27 cellular contexts compared by ENCODE assay signal in genomic region chr4:154781983-154782293, GRCh38. TPM values are rescaled to one million over a fixed set of nuclear protein-coding genes. Genes with fewer than 3 reads are reported as not detected.
"Had no signal": no experiment of that assay in that cellular context is flagged by ENCODE, and none has a peak within 500 bp of the region (broad histone marks: within the 10 kb centered on the region; RNA-seq: fewer than 3 reads in every experiment).

No MANE protein-coding gene starts in this region.

- DNase-seq: activated CD4-positive, alpha-beta memory T cell treated with anti-CD3 and anti-CD28 coated beads for 36 hours; activated CD4-positive, alpha-beta T cell treated with anti-CD3 and anti-CD28 coated beads, Interleukin-2, amount 10 ng/mL, durations not matched to agents 24 days and 14 days; activated CD8-positive, alpha-beta memory T cell treated with anti-CD3 and anti-CD28 coated beads, Interleukin-2, amount 50 U/mL, for 4 hours; activated naive CD4-positive, alpha-beta T cell treated with anti-CD3 and anti-CD28 coated beads, Interleukin-2, amount 50 U/mL, for 16 hours; activated T-cell treated with anti-CD3 and anti-CD28 coated beads, Interleukin-2, amount 50 U/mL, for 1 hour; amygdala; caudate nucleus; heart left ventricle; hypothalamus; left ventricle myocardium inferior; stimulated activated CD4-positive, alpha-beta T cell treated with anti-CD3 and anti-CD28 coated beads, Interleukin-15, amount 100 ng/mL, for 24 hours; stimulated activated CD4-positive, alpha-beta T cell treated with anti-CD3 and anti-CD28 coated beads, Interleukin-2, amount 100 ng/mL, for 24 hours; stimulated activated naive B cell treated with anti-CD40 and anti-IgM and Interleukin-4, amounts not matched to agents 10 μg/mL and 1 μg/mL and 100 μg/mL, for 72 hours; stomach; T-helper 9 cell; tibial artery had no signal

- H3K4me1 Mint-ChIP-seq: activated CD4-positive, alpha-beta T cell treated with anti-CD3 and anti-CD28 coated beads, Interleukin-2, amount 10 ng/mL, durations not matched to agents 24 days and 14 days; nephron; stimulated activated naive B cell treated with anti-CD40 and anti-IgM and Interleukin-4, amounts not matched to agents 10 μg/mL and 1 μg/mL and 100 μg/mL, for 72 hours had no signal

- H3K27ac ChIP-seq: heart left ventricle, left ventricle myocardium inferior, pancreas, prostate gland, stomach, tibial artery, VCaP had no signal

- H3K4me1 ChIP-seq: heart left ventricle, left ventricle myocardium inferior, pancreas, prostate gland, stomach, tibial artery had no signal

- H3K9me3 Mint-ChIP-seq: activated CD4-positive, alpha-beta memory T cell treated with anti-CD3 and anti-CD28 coated beads for 36 hours; activated CD4-positive, alpha-beta T cell treated with anti-CD3 and anti-CD28 coated beads, Interleukin-2, amount 10 ng/mL, durations not matched to agents 24 days and 14 days; activated T-helper 1 cell treated with anti-CD3 and anti-CD28 coated beads, Interleukin-12 subunit alpha, Interleukin-12 subunit beta, Interleukin-2, Interleukin-4 antibody, amounts not matched to agents 30 ng/mL and 10 ng/mL and 1 ng/mL, durations not matched to agents 14 hours and 24 hours and 36 hours; nephron; T-helper 1 cell treated with Interleukin-12 subunit alpha and Interleukin-12 subunit beta and Interleukin-4 antibody, amounts not matched to agents 30 μg/mL and 1 μg/mL, for 36 hours had no signal

- H3K4me3 ChIP-seq: heart left ventricle, left ventricle myocardium inferior, lung, pancreas, prostate gland, stomach, tibial artery had no signal

- H3K9me3 ChIP-seq: heart left ventricle, left ventricle myocardium inferior, pancreas, prostate gland, stomach, tibial artery had no signal

- ATAC-seq: activated CD4-positive, CD25-positive, alpha-beta regulatory T cell treated with anti-CD3 and anti-CD28 coated beads, Interleukin-2, amount 50 U/mL, for 24 hours; esophagus mucosa; heart left ventricle; pancreas; stimulated activated naive B cell treated with anti-CD40 and anti-IgM and Interleukin-4, amounts not matched to agents 10 μg/mL and 1 μg/mL and 100 μg/mL, for 72 hours had no signal

- H3K36me3 ChIP-seq: heart left ventricle, left ventricle myocardium inferior, pancreas, prostate gland, stomach, tibial artery had no signal

- H3K4me3 Mint-ChIP-seq: activated CD4-positive, alpha-beta memory T cell treated with anti-CD3 and anti-CD28 coated beads for 36 hours; activated CD4-positive, alpha-beta T cell treated with anti-CD3 and anti-CD28 coated beads, Interleukin-2, amount 10 ng/mL, durations not matched to agents 24 days and 14 days; activated T-helper 1 cell treated with anti-CD3 and anti-CD28 coated beads, Interleukin-12 subunit alpha, Interleukin-12 subunit beta, Interleukin-2, Interleukin-4 antibody, amounts not matched to agents 30 ng/mL and 10 ng/mL and 1 ng/mL, durations not matched to agents 14 hours and 24 hours and 36 hours; nephron; stimulated activated naive B cell treated with anti-CD40 and anti-IgM and Interleukin-4, amounts not matched to agents 10 μg/mL and 1 μg/mL and 100 μg/mL, for 72 hours; T-helper 1 cell treated with Interleukin-12 subunit alpha and Interleukin-12 subunit beta and Interleukin-4 antibody, amounts not matched to agents 30 μg/mL and 1 μg/mL, for 36 hours had no signal

- H3K27ac Mint-ChIP-seq: activated CD4-positive, alpha-beta memory T cell treated with anti-CD3 and anti-CD28 coated beads for 36 hours; activated CD4-positive, alpha-beta T cell treated with anti-CD3 and anti-CD28 coated beads, Interleukin-2, amount 10 ng/mL, durations not matched to agents 24 days and 14 days; activated T-helper 1 cell treated with anti-CD3 and anti-CD28 coated beads, Interleukin-12 subunit alpha, Interleukin-12 subunit beta, Interleukin-2, Interleukin-4 antibody, amounts not matched to agents 30 ng/mL and 10 ng/mL and 1 ng/mL, durations not matched to agents 14 hours and 24 hours and 36 hours; nephron; stimulated activated naive B cell treated with anti-CD40 and anti-IgM and Interleukin-4, amounts not matched to agents 10 μg/mL and 1 μg/mL and 100 μg/mL, for 72 hours; T-helper 1 cell treated with Interleukin-12 subunit alpha and Interleukin-12 subunit beta and Interleukin-4 antibody, amounts not matched to agents 30 μg/mL and 1 μg/mL, for 36 hours had no signal

- H3K36me3 Mint-ChIP-seq: activated CD4-positive, alpha-beta memory T cell treated with anti-CD3 and anti-CD28 coated beads for 36 hours; stimulated activated naive B cell treated with anti-CD40 and anti-IgM and Interleukin-4, amounts not matched to agents 10 μg/mL and 1 μg/mL and 100 μg/mL, for 72 hours had no signal

RNA-seq across cellular contexts. Expression of gene RBM46, which starts 0.9 kb away (rescaled TPM):
- total RNA-seq: activated CD4-positive, alpha-beta memory T cell treated with anti-CD3 and anti-CD28 coated beads for 36 hours; activated CD4-positive, alpha-beta T cell treated with anti-CD3 and anti-CD28 coated beads, Interleukin-2, amount 10 ng/mL, durations not matched to agents 24 days and 14 days; activated CD8-positive, alpha-beta memory T cell treated with anti-CD3 and anti-CD28 coated beads for 36 hours; activated T-helper 1 cell treated with anti-CD3 and anti-CD28 coated beads, Interleukin-12 subunit alpha, Interleukin-12 subunit beta, Interleukin-2, Interleukin-4 antibody, amounts not matched to agents 30 ng/mL and 10 ng/mL and 1 ng/mL, durations not matched to agents 14 hours and 24 hours and 36 hours; esophagus mucosa; left ventricle myocardium inferior; lung; stomach; ureter had no signal
- polyA plus RNA-seq: heart left ventricle, stomach had no signal

RNA-seq across cellular contexts. Expression of gene LRAT, which starts 38.1 kb away (rescaled TPM):
- total RNA-seq: activated CD4-positive, alpha-beta memory T cell treated with anti-CD3 and anti-CD28 coated beads for 36 hours; activated CD4-positive, alpha-beta T cell treated with anti-CD3 and anti-CD28 coated beads, Interleukin-2, amount 10 ng/mL, durations not matched to agents 24 days and 14 days; activated CD8-positive, alpha-beta memory T cell treated with anti-CD3 and anti-CD28 coated beads for 36 hours; activated T-helper 1 cell treated with anti-CD3 and anti-CD28 coated beads, Interleukin-12 subunit alpha, Interleukin-12 subunit beta, Interleukin-2, Interleukin-4 antibody, amounts not matched to agents 30 ng/mL and 10 ng/mL and 1 ng/mL, durations not matched to agents 14 hours and 24 hours and 36 hours; left ventricle myocardium inferior had no signal
- polyA plus RNA-seq: heart left ventricle had no signal
